Comparison of ENCODE assay signal across 2 cellular contexts in the genomic region with DNA sequence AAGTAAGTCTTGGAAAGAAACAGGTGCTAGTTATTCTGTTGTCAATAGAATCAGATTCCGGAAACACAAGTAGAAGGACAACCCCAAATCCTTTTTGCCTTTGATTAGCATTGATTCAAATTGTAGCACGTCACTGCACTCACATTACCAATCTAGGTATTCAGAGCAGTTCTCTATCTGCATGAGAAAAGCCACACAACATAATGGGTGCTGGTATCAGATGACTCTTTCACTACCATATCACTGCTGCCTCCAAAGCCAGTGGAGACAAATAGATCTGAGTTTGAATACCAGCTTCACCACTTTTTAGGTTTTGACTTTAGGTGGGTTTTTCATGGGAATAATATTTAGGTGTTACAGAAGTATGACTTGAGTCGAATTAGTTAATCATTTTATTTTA.
A peak's percentile ranks its signal among the peaks of the same experiment; 100 is the strongest.
TF ChIP-seq lines count a peak whose summit lies in the region.

No MANE protein-coding gene starts in this region.

TF ChIP-seq in GM23338, 12 proteins besides CTCF, POLR2A, EP300 and RAD21 (continues in another document):
- TF ChIP-seq EZH2phosphoT487 (IDR thresholded peaks at IDR 0.05; ENCODE audit: unreplicated experiment) (no peak), ZNF114 (CRISPR knock-in tag; IDR thresholded peaks at IDR 0.05) (no peak), CREB1 (CRISPR knock-in tag; IDR thresholded peaks at IDR 0.05; ENCODE audit: low read depth) (peak; percentile 47), JUNB (IDR thresholded peaks at IDR 0.05; ENCODE audit: unreplicated experiment) (no peak), NANOG (IDR thresholded peaks at IDR 0.05; ENCODE audit: borderline replicate concordance) (0 out of 2 replicates have a peak, but pooled peaks have one; percentile 20), EZH2 (IDR thresholded peaks at IDR 0.05; ENCODE audit: low read depth, unreplicated experiment) (no peak), POLR2AphosphoS5 (IDR thresholded peaks at IDR 0.05; ENCODE audit: low read depth) (no peak), STAT1 (IDR thresholded peaks at IDR 0.05; ENCODE audit: unreplicated experiment) (no peak)
- TF ChIP-seq, protein P1, sequence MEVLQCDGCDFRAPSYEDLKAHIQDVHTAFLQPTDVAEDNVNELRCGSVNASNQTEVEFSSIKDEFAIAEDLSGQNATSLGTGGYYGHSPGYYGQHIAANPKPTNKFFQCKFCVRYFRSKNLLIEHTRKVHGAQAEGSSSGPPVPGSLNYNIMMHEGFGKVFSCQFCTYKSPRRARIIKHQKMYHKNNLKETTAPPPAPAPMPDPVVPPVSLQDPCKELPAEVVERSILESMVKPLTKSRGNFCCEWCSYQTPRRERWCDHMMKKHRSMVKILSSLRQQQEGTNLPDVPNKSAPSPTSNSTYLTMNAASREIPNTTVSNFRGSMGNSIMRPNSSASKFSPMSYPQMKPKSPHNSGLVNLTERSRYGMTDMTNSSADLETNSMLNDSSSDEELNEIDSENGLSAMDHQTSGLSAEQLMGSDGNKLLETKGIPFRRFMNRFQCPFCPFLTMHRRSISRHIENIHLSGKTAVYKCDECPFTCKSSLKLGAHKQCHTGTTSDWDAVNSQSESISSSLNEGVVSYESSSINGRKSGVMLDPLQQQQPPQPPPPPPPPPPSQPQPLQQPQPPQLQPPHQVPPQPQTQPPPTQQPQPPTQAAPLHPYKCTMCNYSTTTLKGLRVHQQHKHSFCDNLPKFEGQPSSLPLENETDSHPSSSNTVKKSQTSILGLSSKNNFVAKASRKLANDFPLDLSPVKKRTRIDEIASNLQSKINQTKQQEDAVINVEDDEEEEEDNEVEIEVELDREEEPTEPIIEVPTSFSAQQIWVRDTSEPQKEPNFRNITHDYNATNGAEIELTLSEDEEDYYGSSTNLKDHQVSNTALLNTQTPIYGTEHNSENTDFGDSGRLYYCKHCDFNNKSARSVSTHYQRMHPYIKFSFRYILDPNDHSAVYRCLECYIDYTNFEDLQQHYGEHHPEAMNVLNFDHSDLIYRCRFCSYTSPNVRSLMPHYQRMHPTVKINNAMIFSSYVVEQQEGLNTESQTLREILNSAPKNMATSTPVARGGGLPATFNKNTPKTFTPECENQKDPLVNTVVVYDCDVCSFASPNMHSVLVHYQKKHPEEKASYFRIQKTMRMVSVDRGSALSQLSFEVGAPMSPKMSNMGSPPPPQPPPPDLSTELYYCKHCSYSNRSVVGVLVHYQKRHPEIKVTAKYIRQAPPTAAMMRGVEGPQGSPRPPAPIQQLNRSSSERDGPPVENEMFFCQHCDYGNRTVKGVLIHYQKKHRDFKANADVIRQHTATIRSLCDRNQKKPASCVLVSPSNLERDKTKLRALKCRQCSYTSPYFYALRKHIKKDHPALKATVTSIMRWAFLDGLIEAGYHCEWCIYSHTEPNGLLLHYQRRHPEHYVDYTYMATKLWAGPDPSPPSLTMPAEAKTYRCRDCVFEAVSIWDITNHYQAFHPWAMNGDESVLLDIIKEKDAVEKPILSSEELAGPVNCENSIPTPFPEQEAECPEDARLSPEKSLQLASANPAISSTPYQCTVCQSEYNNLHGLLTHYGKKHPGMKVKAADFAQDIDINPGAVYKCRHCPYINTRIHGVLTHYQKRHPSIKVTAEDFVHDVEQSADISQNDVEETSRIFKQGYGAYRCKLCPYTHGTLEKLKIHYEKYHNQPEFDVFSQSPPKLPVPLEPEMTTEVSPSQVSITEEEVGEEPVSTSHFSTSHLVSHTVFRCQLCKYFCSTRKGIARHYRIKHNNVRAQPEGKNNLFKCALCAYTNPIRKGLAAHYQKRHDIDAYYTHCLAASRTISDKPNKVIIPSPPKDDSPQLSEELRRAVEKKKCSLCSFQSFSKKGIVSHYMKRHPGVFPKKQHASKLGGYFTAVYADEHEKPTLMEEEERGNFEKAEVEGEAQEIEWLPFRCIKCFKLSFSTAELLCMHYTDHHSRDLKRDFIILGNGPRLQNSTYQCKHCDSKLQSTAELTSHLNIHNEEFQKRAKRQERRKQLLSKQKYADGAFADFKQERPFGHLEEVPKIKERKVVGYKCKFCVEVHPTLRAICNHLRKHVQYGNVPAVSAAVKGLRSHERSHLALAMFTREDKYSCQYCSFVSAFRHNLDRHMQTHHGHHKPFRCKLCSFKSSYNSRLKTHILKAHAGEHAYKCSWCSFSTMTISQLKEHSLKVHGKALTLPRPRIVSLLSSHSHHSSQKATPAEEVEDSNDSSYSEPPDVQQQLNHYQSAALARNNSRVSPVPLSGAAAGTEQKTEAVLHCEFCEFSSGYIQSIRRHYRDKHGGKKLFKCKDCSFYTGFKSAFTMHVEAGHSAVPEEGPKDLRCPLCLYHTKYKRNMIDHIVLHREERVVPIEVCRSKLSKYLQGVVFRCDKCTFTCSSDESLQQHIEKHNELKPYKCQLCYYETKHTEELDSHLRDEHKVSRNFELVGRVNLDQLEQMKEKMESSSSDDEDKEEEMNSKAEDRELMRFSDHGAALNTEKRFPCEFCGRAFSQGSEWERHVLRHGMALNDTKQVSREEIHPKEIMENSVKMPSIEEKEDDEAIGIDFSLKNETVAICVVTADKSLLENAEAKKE (CRISPR knock-in tag; IDR thresholded peaks at IDR 0.05) = no peak
- TF ChIP-seq, protein P2, sequence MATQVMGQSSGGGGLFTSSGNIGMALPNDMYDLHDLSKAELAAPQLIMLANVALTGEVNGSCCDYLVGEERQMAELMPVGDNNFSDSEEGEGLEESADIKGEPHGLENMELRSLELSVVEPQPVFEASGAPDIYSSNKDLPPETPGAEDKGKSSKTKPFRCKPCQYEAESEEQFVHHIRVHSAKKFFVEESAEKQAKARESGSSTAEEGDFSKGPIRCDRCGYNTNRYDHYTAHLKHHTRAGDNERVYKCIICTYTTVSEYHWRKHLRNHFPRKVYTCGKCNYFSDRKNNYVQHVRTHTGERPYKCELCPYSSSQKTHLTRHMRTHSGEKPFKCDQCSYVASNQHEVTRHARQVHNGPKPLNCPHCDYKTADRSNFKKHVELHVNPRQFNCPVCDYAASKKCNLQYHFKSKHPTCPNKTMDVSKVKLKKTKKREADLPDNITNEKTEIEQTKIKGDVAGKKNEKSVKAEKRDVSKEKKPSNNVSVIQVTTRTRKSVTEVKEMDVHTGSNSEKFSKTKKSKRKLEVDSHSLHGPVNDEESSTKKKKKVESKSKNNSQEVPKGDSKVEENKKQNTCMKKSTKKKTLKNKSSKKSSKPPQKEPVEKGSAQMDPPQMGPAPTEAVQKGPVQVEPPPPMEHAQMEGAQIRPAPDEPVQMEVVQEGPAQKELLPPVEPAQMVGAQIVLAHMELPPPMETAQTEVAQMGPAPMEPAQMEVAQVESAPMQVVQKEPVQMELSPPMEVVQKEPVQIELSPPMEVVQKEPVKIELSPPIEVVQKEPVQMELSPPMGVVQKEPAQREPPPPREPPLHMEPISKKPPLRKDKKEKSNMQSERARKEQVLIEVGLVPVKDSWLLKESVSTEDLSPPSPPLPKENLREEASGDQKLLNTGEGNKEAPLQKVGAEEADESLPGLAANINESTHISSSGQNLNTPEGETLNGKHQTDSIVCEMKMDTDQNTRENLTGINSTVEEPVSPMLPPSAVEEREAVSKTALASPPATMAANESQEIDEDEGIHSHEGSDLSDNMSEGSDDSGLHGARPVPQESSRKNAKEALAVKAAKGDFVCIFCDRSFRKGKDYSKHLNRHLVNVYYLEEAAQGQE (IDR thresholded peaks at IDR 0.05; ENCODE audit: unreplicated experiment) = no peak

TF ChIP-seq in H1, 55 proteins besides CTCF, POLR2A, EP300 and RAD21:
- TF ChIP-seq FOSL1 (IDR thresholded peaks at IDR 0.05; ENCODE audit: insufficient read depth, low read depth, low read length) (no peak), POU5F1 (IDR thresholded peaks at IDR 0.05; ENCODE audit: low read depth, low read length) (0 out of 2 replicates have a peak, but pooled peaks have one; percentile 58), CREB1 (IDR thresholded peaks at IDR 0.05) (peak; percentile 29; the same call in 1 of the 2 replicates)
TF ChIP-seq in H1: peak in this region for 2.
